In the genomic region with DNA sequence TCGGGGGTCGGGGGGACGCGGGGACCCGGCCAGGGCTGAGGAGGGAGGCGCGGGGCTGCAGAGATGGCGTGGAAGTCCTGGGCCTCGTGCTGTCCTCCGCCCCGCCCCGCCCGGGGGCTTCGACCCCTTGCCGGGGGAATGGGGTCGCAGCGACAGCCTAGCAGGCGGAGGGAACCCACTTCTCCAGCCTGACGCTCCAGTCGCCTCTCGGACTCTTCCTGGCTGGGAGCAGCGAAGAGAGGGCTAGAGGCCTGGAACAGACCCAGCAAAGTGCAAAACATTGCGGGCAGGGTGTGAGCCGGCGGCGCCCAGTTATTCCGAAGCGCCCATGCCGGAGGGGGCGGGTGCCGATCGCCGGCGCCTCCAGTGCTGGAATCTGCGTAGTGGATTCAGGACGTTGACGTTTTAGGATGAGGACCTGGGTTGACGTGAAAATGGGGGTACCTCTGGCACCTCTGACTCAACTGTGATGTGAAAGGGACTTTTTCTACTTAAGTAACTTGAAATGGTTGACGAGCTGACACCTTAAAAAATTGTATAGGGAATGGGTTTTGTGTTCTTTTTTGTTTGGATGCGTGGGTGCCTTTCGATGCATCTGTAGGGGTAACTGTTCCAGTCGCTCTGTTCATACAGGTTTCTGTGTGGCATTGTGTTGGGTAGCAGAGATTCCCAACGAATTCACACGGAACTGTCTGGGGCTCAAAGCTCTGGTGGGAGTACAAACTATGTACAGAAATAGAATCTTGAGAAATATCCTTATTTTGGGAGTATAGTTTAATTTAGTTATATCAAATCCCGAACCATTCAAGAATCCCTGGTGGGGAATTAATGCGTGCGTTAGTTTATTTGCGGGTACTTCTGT, we compare ENCODE assay signal across 1 cellular context.
TF ChIP-seq lines count a peak whose summit lies in the region.

No MANE protein-coding gene starts in this region.

TF ChIP-seq in HEK293, 187 proteins besides CTCF, POLR2A, EP300 and RAD21 (continued from another document and continues in another):
- TF ChIP-seq, protein P1, sequence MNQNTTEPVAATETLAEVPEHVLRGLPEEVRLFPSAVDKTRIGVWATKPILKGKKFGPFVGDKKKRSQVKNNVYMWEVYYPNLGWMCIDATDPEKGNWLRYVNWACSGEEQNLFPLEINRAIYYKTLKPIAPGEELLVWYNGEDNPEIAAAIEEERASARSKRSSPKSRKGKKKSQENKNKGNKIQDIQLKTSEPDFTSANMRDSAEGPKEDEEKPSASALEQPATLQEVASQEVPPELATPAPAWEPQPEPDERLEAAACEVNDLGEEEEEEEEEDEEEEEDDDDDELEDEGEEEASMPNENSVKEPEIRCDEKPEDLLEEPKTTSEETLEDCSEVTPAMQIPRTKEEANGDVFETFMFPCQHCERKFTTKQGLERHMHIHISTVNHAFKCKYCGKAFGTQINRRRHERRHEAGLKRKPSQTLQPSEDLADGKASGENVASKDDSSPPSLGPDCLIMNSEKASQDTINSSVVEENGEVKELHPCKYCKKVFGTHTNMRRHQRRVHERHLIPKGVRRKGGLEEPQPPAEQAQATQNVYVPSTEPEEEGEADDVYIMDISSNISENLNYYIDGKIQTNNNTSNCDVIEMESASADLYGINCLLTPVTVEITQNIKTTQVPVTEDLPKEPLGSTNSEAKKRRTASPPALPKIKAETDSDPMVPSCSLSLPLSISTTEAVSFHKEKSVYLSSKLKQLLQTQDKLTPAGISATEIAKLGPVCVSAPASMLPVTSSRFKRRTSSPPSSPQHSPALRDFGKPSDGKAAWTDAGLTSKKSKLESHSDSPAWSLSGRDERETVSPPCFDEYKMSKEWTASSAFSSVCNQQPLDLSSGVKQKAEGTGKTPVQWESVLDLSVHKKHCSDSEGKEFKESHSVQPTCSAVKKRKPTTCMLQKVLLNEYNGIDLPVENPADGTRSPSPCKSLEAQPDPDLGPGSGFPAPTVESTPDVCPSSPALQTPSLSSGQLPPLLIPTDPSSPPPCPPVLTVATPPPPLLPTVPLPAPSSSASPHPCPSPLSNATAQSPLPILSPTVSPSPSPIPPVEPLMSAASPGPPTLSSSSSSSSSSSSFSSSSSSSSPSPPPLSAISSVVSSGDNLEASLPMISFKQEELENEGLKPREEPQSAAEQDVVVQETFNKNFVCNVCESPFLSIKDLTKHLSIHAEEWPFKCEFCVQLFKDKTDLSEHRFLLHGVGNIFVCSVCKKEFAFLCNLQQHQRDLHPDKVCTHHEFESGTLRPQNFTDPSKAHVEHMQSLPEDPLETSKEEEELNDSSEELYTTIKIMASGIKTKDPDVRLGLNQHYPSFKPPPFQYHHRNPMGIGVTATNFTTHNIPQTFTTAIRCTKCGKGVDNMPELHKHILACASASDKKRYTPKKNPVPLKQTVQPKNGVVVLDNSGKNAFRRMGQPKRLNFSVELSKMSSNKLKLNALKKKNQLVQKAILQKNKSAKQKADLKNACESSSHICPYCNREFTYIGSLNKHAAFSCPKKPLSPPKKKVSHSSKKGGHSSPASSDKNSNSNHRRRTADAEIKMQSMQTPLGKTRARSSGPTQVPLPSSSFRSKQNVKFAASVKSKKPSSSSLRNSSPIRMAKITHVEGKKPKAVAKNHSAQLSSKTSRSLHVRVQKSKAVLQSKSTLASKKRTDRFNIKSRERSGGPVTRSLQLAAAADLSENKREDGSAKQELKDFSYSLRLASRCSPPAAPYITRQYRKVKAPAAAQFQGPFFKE (tag by site-specific recombination; IDR thresholded peaks at IDR 0.05; ENCODE audit: borderline replicate concordance): no peak
- TF ChIP-seq REST (tag by site-specific recombination; IDR thresholded peaks at IDR 0.05) (peak; percentile 35; the same call in 1 of the 2 replicates), ZNF16 (tag by site-specific recombination; IDR thresholded peaks at IDR 0.05; ENCODE audit: low read depth) (0 out of 2 replicates have a peak, but pooled peaks have one; percentile 6), KLF7 (tag by site-specific recombination; IDR thresholded peaks at IDR 0.05; ENCODE audit: borderline replicate concordance) (peak; percentile 64; the same call in 1 of the 2 replicates), KLF10 (tag by site-specific recombination; IDR thresholded peaks at IDR 0.05) (0 out of 2 replicates have a peak, but pooled peaks have one; percentile 18), ZEB2 (tag by site-specific recombination; IDR thresholded peaks at IDR 0.05) (0 out of 2 replicates have a peak, but pooled peaks have one; percentile 75), YY1 (tag by site-specific recombination; IDR thresholded peaks at IDR 0.05) (0 out of 2 replicates have a peak, but pooled peaks have one; percentile 30), ZXDB (tag by site-specific recombination; IDR thresholded peaks at IDR 0.05) (peak; percentile 63), ZNF76 (tag by site-specific recombination; IDR thresholded peaks at IDR 0.05; ENCODE audit: borderline replicate concordance, low read depth) (peak; percentile 27; the same call in 1 of the 2 replicates), GFI1B (tag by site-specific recombination; IDR thresholded peaks at IDR 0.05) (no peak), ZNF777 (tag by site-specific recombination; IDR thresholded peaks at IDR 0.05; ENCODE audit: borderline replicate concordance) (0 out of 2 replicates have a peak, but pooled peaks have one; percentile 42), ZNF335 (tag by site-specific recombination; conservative IDR thresholded peaks at IDR 0.05) (peak; percentile 96), KLF8 (tag by site-specific recombination; IDR thresholded peaks at IDR 0.05) (peak; percentile 86), ZNF629 (tag by site-specific recombination; IDR thresholded peaks at IDR 0.05) (peak; percentile 28; the same call in 1 of the 2 replicates), FEZF1 (tag by site-specific recombination; IDR thresholded peaks at IDR 0.05) (no peak), SP7 (tag by site-specific recombination; IDR thresholded peaks at IDR 0.05) (peak; percentile 47; the same call in 1 of the 2 replicates), ZBTB7A (tag by site-specific recombination; IDR thresholded peaks at IDR 0.05; ENCODE audit: low read depth) (peak; percentile 86; the same call in 1 of the 2 replicates), SP3 (tag by site-specific recombination; IDR thresholded peaks at IDR 0.05) (peak; percentile 40), IKZF3 (tag by site-specific recombination; IDR thresholded peaks at IDR 0.05) (peak; percentile 56; the same call in 1 of the 2 replicates), ZNF600 (tag by site-specific recombination; IDR thresholded peaks at IDR 0.05) (peak; percentile 92), EGR2 (tag by site-specific recombination; IDR thresholded peaks at IDR 0.05; ENCODE audit: low read depth) (no peak), GLIS2 (tag by site-specific recombination; IDR thresholded peaks at IDR 0.05) (peak; percentile 78), ZNF324 (tag by site-specific recombination; IDR thresholded peaks at IDR 0.05) (no peak), KLF16 (tag by site-specific recombination; IDR thresholded peaks at IDR 0.05) (peak; percentile 69; the same call in 1 of the 2 replicates), ZNF610 (tag by site-specific recombination; IDR thresholded peaks at IDR 0.05; ENCODE audit: borderline replicate concordance) (peak; percentile 46; the same call in 1 of the 2 replicates), PBX3 (CRISPR knock-in tag; IDR thresholded peaks at IDR 0.05) (0 out of 2 replicates have a peak, but pooled peaks have one; percentile 43), ZBTB17 (tag by site-specific recombination; IDR thresholded peaks at IDR 0.05) (peak; percentile 74), ZIC2 (tag by site-specific recombination; IDR thresholded peaks at IDR 0.05) (peak; percentile 41; the same call in 1 of the 2 replicates), ZBTB20 (tag by site-specific recombination; IDR thresholded peaks at IDR 0.05) (peak; percentile 98), ZFP3 (tag by site-specific recombination; IDR thresholded peaks at IDR 0.05; ENCODE audit: low read depth) (no peak), PRDM1 (tag by site-specific recombination; IDR thresholded peaks at IDR 0.05) (0 out of 2 replicates have a peak, but pooled peaks have one; percentile 21), ZNF544 (tag by site-specific recombination; IDR thresholded peaks at IDR 0.05) (no peak), ZFHX2 (tag by site-specific recombination; conservative IDR thresholded peaks at IDR 0.05) (peak; percentile 35; the same call in 1 of the 2 replicates), SP2 (tag by site-specific recombination; IDR thresholded peaks at IDR 0.05) (peak; percentile 47), ZBTB8A (tag by site-specific recombination; IDR thresholded peaks at IDR 0.05) (peak; percentile 96)
- TF ChIP-seq, protein P2, sequence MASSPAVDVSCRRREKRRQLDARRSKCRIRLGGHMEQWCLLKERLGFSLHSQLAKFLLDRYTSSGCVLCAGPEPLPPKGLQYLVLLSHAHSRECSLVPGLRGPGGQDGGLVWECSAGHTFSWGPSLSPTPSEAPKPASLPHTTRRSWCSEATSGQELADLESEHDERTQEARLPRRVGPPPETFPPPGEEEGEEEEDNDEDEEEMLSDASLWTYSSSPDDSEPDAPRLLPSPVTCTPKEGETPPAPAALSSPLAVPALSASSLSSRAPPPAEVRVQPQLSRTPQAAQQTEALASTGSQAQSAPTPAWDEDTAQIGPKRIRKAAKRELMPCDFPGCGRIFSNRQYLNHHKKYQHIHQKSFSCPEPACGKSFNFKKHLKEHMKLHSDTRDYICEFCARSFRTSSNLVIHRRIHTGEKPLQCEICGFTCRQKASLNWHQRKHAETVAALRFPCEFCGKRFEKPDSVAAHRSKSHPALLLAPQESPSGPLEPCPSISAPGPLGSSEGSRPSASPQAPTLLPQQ (tag by site-specific recombination; IDR thresholded peaks at IDR 0.05): no peak; the same call in none of the 2 replicates
- TF ChIP-seq, protein P3, sequence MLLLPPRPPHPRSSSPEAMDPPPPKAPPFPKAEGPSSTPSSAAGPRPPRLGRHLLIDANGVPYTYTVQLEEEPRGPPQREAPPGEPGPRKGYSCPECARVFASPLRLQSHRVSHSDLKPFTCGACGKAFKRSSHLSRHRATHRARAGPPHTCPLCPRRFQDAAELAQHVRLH (tag by site-specific recombination; IDR thresholded peaks at IDR 0.05): peak; percentile 11; the same call in 1 of the 2 replicates
- TF ChIP-seq, protein P4, sequence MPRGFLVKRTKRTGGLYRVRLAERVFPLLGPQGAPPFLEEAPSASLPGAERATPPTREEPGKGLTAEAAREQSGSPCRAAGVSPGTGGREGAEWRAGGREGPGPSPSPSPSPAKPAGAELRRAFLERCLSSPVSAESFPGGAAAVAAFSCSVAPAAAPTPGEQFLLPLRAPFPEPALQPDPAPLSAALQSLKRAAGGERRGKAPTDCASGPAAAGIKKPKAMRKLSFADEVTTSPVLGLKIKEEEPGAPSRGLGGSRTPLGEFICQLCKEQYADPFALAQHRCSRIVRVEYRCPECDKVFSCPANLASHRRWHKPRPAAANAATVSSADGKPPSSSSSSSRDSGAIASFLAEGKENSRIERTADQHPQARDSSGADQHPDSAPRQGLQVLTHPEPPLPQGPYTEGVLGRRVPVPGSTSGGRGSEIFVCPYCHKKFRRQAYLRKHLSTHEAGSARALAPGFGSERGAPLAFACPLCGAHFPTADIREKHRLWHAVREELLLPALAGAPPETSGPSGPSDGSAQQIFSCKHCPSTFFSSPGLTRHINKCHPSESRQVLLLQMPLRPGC (tag by site-specific recombination; IDR thresholded peaks at IDR 0.05): 0 out of 2 replicates have a peak, but pooled peaks have one; percentile 42
- TF ChIP-seq, protein P5, sequence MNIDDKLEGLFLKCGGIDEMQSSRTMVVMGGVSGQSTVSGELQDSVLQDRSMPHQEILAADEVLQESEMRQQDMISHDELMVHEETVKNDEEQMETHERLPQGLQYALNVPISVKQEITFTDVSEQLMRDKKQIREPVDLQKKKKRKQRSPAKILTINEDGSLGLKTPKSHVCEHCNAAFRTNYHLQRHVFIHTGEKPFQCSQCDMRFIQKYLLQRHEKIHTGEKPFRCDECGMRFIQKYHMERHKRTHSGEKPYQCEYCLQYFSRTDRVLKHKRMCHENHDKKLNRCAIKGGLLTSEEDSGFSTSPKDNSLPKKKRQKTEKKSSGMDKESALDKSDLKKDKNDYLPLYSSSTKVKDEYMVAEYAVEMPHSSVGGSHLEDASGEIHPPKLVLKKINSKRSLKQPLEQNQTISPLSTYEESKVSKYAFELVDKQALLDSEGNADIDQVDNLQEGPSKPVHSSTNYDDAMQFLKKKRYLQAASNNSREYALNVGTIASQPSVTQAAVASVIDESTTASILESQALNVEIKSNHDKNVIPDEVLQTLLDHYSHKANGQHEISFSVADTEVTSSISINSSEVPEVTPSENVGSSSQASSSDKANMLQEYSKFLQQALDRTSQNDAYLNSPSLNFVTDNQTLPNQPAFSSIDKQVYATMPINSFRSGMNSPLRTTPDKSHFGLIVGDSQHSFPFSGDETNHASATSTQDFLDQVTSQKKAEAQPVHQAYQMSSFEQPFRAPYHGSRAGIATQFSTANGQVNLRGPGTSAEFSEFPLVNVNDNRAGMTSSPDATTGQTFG (tag by site-specific recombination; IDR thresholded peaks at IDR 0.05; ENCODE audit: borderline replicate concordance): no peak
